ENCODE assay signal across 12 cellular contexts in the genomic region with DNA sequence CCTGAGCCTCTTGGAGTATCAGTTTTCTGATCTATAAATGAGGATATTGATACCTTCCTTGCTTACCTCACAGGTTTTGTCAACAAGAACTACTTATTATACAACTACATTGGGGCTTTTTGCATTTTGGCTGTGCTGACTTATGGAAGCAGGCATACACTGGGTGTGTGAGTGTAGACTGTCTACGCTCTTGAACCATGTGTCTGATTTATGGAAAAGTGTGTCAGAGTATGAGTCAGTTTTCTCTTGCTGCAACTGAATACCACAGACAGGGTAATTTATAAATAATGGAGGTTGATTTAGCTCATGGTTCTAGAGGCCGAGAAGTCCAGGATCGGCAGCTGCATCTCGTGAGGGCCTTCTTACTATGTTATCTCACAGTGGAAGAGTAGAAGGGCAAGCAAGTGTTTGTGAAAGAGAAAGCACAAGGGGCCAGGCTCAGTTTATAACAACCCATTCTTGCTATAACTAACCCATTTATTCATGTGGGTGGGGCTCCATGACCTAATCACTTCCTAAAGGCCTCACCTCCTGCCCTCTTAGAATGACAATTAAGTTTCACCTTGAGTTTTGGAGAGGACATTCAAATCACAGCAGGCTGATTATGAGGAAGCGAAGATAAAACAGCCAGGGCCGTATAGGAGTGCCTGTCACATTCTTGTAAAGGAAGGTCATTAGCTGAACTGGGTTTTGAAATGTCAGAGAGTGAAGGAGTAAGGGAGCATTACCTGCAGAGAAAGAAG. TPM values are rescaled to one million over a fixed set of nuclear protein-coding genes. Genes with fewer than 3 reads are reported as not detected.
DNase-seq lines count a peak whose midpoint lies in the region; ATAC-seq and TF ChIP-seq lines count a peak whose summit lies in the region.
"Had no signal": no experiment of that assay in that cellular context is flagged by ENCODE, and none has a peak within 500 bp of the region (broad histone marks: within the 10 kb centered on the region; RNA-seq: fewer than 3 reads in every experiment).

No MANE protein-coding gene starts in this region.

- H3K79me2 ChIP-seq in OCI-LY3 (ENCODE audit: low read length): no peaks in the 10 kb centered on the region

- peak; percentile 39 for ATAC-seq in GM19025 (IDR thresholded peaks at IDR 0.05; ENCODE audit: low read depth, unreplicated experiment)
- ATAC-seq in HG02840 (IDR thresholded peaks at IDR 0.05; ENCODE audit: low FRiP score, unreplicated experiment): peak; percentile 70
- ATAC-seq: right cardiac atrium had no signal

- H4K20me1 ChIP-seq in OCI-LY3 (ENCODE audit: insufficient read depth, low read length): no peaks in the 10 kb centered on the region

- intact Hi-C loops in esophagus squamous epithelium (cut with DNase I): no loop called here

- H3K36me3 ChIP-seq in GM06990 (ENCODE audit: control insufficient read depth, insufficient read depth, low read length) (no peaks in the 10 kb centered on the region), OCI-LY3 (replicated peaks; ENCODE audit: low read depth, low read length) (no peaks in the 10 kb centered on the region), esophagus squamous epithelium (no peaks in the 10 kb centered on the region)
- H3K36me3 ChIP-seq: thoracic aorta had no signal

- H2AFZ ChIP-seq in OCI-LY3 (ENCODE audit: low read depth, low read length): no peak overlapping the region

- H3K9me3 ChIP-seq in OCI-LY3 (ENCODE audit: insufficient read depth, low read length) (no peaks in the 10 kb centered on the region), esophagus squamous epithelium (no peaks in the 10 kb centered on the region)
- H3K9me3 ChIP-seq: thoracic aorta had no signal

- H3K27ac ChIP-seq in OCI-LY3 (ENCODE audit: low read length) (peak overlapping the region; percentile 47), esophagus squamous epithelium (no peak overlapping the region)
- H3K27ac ChIP-seq: thoracic aorta had no signal

- no peak overlapping the region for H3K4me3 ChIP-seq in GM06990 (replicated peaks; ENCODE audit: low read depth, low read length)
- H3K4me3 ChIP-seq in OCI-LY3 (ENCODE audit: low read length): peak overlapping the region; percentile 40
- H3K4me3 ChIP-seq in esophagus squamous epithelium: no peak overlapping the region
- H3K4me3 ChIP-seq: thoracic aorta had no signal

- H3K4me1 ChIP-seq in OCI-LY3 (ENCODE audit: low read length): peaks cover 42% of the 10 kb centered on the region
- H3K4me1 ChIP-seq in esophagus squamous epithelium: peaks cover 0 to 13% (median 0%) of the 10 kb centered on the region in 3 donors

- TF ChIP-seq CTCF in GM06990 (IDR thresholded peaks at IDR 0.05; ENCODE audit: insufficient read depth, low read length, poor library complexity, severe bottlenecking): no peak
- TF ChIP-seq CTCF in OCI-LY3 (IDR thresholded peaks at IDR 0.05; ENCODE audit: low read depth, low read length): no peak
- TF ChIP-seq CTCF in esophagus squamous epithelium (IDR thresholded peaks at IDR 0.05): no peak

- H3K4me2 ChIP-seq in OCI-LY3 (ENCODE audit: low read length): peak overlapping the region; percentile 92

- WGBS in esophagus squamous epithelium, 2 donors: 77 to 81% methylated on average over 6 of the region's 6 CpGs

- DNase-seq in GM06990 (ENCODE audit: extremely low read depth, insufficient read length) (peak; percentile 74), esophagus squamous epithelium (lab: John Stamatoyannopoulos, UW) (no peak), NCI-H446 (lab: John Stamatoyannopoulos, UW) (no peak), NCI-H2227 treated with DMSO at 0.1 percent for 48 hours (lab: John Stamatoyannopoulos, UW) (no peak), NCI-H82 treated with DMSO at 0.1 percent for 48 hours (lab: John Stamatoyannopoulos, UW; ENCODE audit: unreplicated experiment) (no peak)
- DNase-seq: NCI-H1105, right cardiac atrium had no signal

- no peak overlapping the region for H3K9ac ChIP-seq in OCI-LY3 (ENCODE audit: low read length)

- H3K27me3 ChIP-seq in GM06990 (replicated peaks; ENCODE audit: control insufficient read depth, insufficient read depth, low read length): no peaks in the 10 kb centered on the region
- peaks cover 36% of the 10 kb centered on the region for H3K27me3 ChIP-seq in OCI-LY3 (ENCODE audit: low read depth, low read length)
- H3K27me3 ChIP-seq in esophagus squamous epithelium: peaks cover 0 to 62% (median 2%) of the 10 kb centered on the region in 4 donors

- TF ChIP-seq POLR2A in esophagus squamous epithelium (IDR thresholded peaks at IDR 0.05): no peak

RNA-seq across cellular contexts. Expression of gene GPR31, which starts 6.8 kb away (rescaled TPM):
- not detected for total RNA-seq in esophagus squamous epithelium
- total RNA-seq: right cardiac atrium; T-helper 1 cell treated with Interleukin-12 subunit alpha and Interleukin-12 subunit beta and Interleukin-4 antibody, amounts not matched to agents 30 ng/mL and 1 ng/mL, for 36 hours; thoracic aorta had no signal

RNA-seq across cellular contexts. Expression of gene CCR6, which starts 28.1 kb away (rescaled TPM):
- 1 to 10 TPM in 1 of 4 donors, under 1 TPM in 2, not detected in 1; 0.23 to 2.4 (median 0.57) TPM for total RNA-seq in esophagus squamous epithelium
- total RNA-seq: right cardiac atrium, thoracic aorta had no signal
